8 cellular contexts compared by ENCODE assay signal in genomic region chr1:58781541-58782307, GRCh38. TPM values are rescaled to one million over a fixed set of nuclear protein-coding genes. Genes with fewer than 3 reads are reported as not detected.
DNase-seq lines count a peak whose midpoint lies in the region; ATAC-seq and TF ChIP-seq lines count a peak whose summit lies in the region.

No MANE protein-coding gene starts in this region.

- peak overlapping the region; percentile 80 for H3K27ac Mint-ChIP-seq in activated T-helper 2 cell treated with anti-CD3 and anti-CD28 coated beads, Interferon-gamma antibody, Interleukin-2, Interleukin-4, amounts not matched to agents 10 μg/mL and 5 μg/mL and 100 μg/mL, durations not matched to agents 14 hours and 24 hours and 36 hours
- H3K27ac Mint-ChIP-seq in natural killer cell, result peak overlapping the region; percentile 96 to 99

- TF ChIP-seq CTCF in PC-3 (conservative IDR thresholded peaks at IDR 0.05; ENCODE audit: low read depth, low read length) (0 out of 2 replicates have a peak, but pooled peaks have one; percentile 42), natural killer cell (IDR thresholded peaks at IDR 0.05) (peak; percentile 33), suprapubic skin (IDR thresholded peaks at IDR 0.05) (peak; percentile 38 to 47)

- no TSS peak for BruUV-seq in PC-3 (replicated peaks; lab: Mats Ljungman, UMichigan)

- peaks cover 42% of the 10 kb centered on the region for H3K79me2 ChIP-seq in PC-3 (ENCODE audit: low read length)

- no peak for TF ChIP-seq EP300 in suprapubic skin (IDR thresholded peaks at IDR 0.05)

- H3K27me3 ChIP-seq in PC-3 (ENCODE audit: low read length) (no peaks in the 10 kb centered on the region), suprapubic skin (no peaks in the 10 kb centered on the region)

- peaks cover 27% of the 10 kb centered on the region for H3K36me3 Mint-ChIP-seq in activated T-helper 2 cell treated with anti-CD3 and anti-CD28 coated beads, Interferon-gamma antibody, Interleukin-2, Interleukin-4, amounts not matched to agents 10 μg/mL and 5 μg/mL and 100 μg/mL, durations not matched to agents 14 hours and 24 hours and 36 hours (ENCODE audit: low read depth)
- H3K36me3 Mint-ChIP-seq in natural killer cell, result no peaks in the 10 kb centered on the region

- H3K4me1 Mint-ChIP-seq in activated T-helper 2 cell treated with anti-CD3 and anti-CD28 coated beads, Interferon-gamma antibody, Interleukin-2, Interleukin-4, amounts not matched to agents 10 μg/mL and 5 μg/mL and 100 μg/mL, durations not matched to agents 14 hours and 24 hours and 36 hours (ENCODE audit: low read depth), result peaks cover 20% of the 10 kb centered on the region
- H3K4me1 Mint-ChIP-seq in natural killer cell, result peaks cover 46 to 48% of the 10 kb centered on the region in 2 donors

- H3K27me3 Mint-ChIP-seq in activated T-helper 2 cell treated with anti-CD3 and anti-CD28 coated beads, Interferon-gamma antibody, Interleukin-2, Interleukin-4, amounts not matched to agents 10 μg/mL and 5 μg/mL and 100 μg/mL, durations not matched to agents 14 hours and 24 hours and 36 hours (ENCODE audit: low read depth), result peaks cover 23% of the 10 kb centered on the region
- H3K27me3 Mint-ChIP-seq in natural killer cell (ENCODE audit: low read depth in 2 of 2), result peaks cover 0 to 12% of the 10 kb centered on the region in 2 donors

- H2AFZ ChIP-seq in PC-3 (ENCODE audit: low read length), result no peak overlapping the region

- H3K27ac ChIP-seq in PC-3 (ENCODE audit: low read length) (no peak overlapping the region), suprapubic skin (peak overlapping the region; percentile 99)

- peak in 1 of 2 donors; percentile 26 for TF ChIP-seq POLR2A in suprapubic skin (IDR thresholded peaks at IDR 0.05)

- peak overlapping the region; percentile 91 for H3K4me3 Mint-ChIP-seq in activated T-helper 2 cell treated with anti-CD3 and anti-CD28 coated beads, Interferon-gamma antibody, Interleukin-2, Interleukin-4, amounts not matched to agents 10 μg/mL and 5 μg/mL and 100 μg/mL, durations not matched to agents 14 hours and 24 hours and 36 hours (ENCODE audit: low read depth)
- peak overlapping the region; percentile 92 for H3K4me3 Mint-ChIP-seq in natural killer cell

- POLR2A ChIA-PET in PC-3 (lab: Charles Lee; ENCODE audit: unreplicated experiment), result interaction anchor here (0.7 kb wide), 1 partner anchor 26 kb away, joined by 3 read pairs; no protein-coding TSS in a partner anchor

- ATAC-seq in PC-3, result no peak
- ATAC-seq in natural killer cell, result no peak
- ATAC-seq in GM21723 (IDR thresholded peaks at IDR 0.05; ENCODE audit: unreplicated experiment), result no peak

- H4K20me1 ChIP-seq in PC-3 (ENCODE audit: low read length), result peaks cover 38% of the 10 kb centered on the region

- H3K4me3 ChIP-seq in PC-3 (ENCODE audit: low read length) (peak overlapping the region; percentile 76), suprapubic skin (peak overlapping the region; percentile 88)

- peak overlapping the region; percentile 81 for H3K9ac ChIP-seq in PC-3 (ENCODE audit: low read length)

- peak overlapping the region; percentile 84 for H3K4me2 ChIP-seq in PC-3 (ENCODE audit: low read length)

- peaks cover 27% of the 10 kb centered on the region for H3K4me1 ChIP-seq in PC-3 (ENCODE audit: insufficient read depth, low read length)
- peaks cover 42% of the 10 kb centered on the region for H3K4me1 ChIP-seq in suprapubic skin

- no peaks in the 10 kb centered on the region for H3K9me3 Mint-ChIP-seq in activated T-helper 2 cell treated with anti-CD3 and anti-CD28 coated beads, Interferon-gamma antibody, Interleukin-2, Interleukin-4, amounts not matched to agents 10 μg/mL and 5 μg/mL and 100 μg/mL, durations not matched to agents 14 hours and 24 hours and 36 hours
- H3K9me3 Mint-ChIP-seq in natural killer cell, result peaks cover 0 to 3% of the 10 kb centered on the region in 2 donors

- 1% methylated on average over 40 of the region's 42 CpGs for WGBS in suprapubic skin

- DNase-seq in AG20443 (ENCODE audit: low spot score) (peak; percentile 61), HCEC 1CT (peak; percentile 69), PC-3 (peak; percentile 67), fibroblast of the conjunctiva (ENCODE audit: low read depth) (peak; percentile 66), natural killer cell (peak; percentile 73), suprapubic skin (ENCODE audit: low spot score in 2 of 2) (peak; percentile 84)
- peak; percentile 48 for DNase-seq in activated T-helper 2 cell treated with anti-CD3 and anti-CD28 coated beads, Interferon-gamma antibody, Interleukin-2, Interleukin-4, amounts not matched to agents 10 μg/mL and 5 μg/mL and 100 μg/mL, durations not matched to agents 14 hours and 24 hours and 36 hours (ENCODE audit: low spot score)

- no peaks in the 10 kb centered on the region for H3F3A ChIP-seq in PC-3 (ENCODE audit: low read length, unreplicated experiment)

- CTCF ChIA-PET in PC-3 (lab: Charles Lee), result no interaction called here

- H3K9me3 ChIP-seq in PC-3 (ENCODE audit: low read length) (no peaks in the 10 kb centered on the region), suprapubic skin (no peaks in the 10 kb centered on the region)

- H3K9me2 ChIP-seq in PC-3 (replicated peaks; ENCODE audit: low read length), result no peaks in the 10 kb centered on the region

- intact Hi-C loops in PC-3 (cut with micrococcal nuclease), result loop anchor here (5.0 to 10.0 kb wide), 4 partner anchors 243 to 813 kb away; no protein-coding TSS in a partner anchor
- intact Hi-C loops in activated T-helper 2 cell treated with anti-CD3 and anti-CD28 coated beads, Interferon-gamma antibody, Interleukin-2, Interleukin-4, amounts not matched to agents 10 μg/mL and 5 μg/mL and 100 μg/mL, durations not matched to agents 14 hours and 24 hours and 36 hours (cut with micrococcal nuclease), result loop anchor here (2.0 to 5.0 kb wide), 5 partner anchors 39 to 573 kb away; no protein-coding TSS in a partner anchor
- intact Hi-C loops in natural killer cell (cut with micrococcal nuclease), result loop anchor here (10.0 kb wide), 2 partner anchors 103 to 263 kb away; no protein-coding TSS in a partner anchor

- peaks cover 7% of the 10 kb centered on the region for H3K36me3 ChIP-seq in PC-3 (ENCODE audit: low read depth, low read length)
- H3K36me3 ChIP-seq in suprapubic skin, result peaks cover 7% of the 10 kb centered on the region

RNA-seq across cellular contexts. Expression of gene JUN, which starts 2.1 kb away (rescaled TPM):
- total RNA-seq in PC-3 (2014; rRNA removed) (73.6 and 95.1 TPM in 2 replicates), natural killer cell (1,000 to 10,000 TPM; 1,209 to 1,942 (median 1,808) TPM), suprapubic skin (100 to 1,000 TPM; 137 to 458 (median 151) TPM)
- total RNA-seq in activated T-helper 2 cell treated with anti-CD3 and anti-CD28 coated beads, Interferon-gamma antibody, Interleukin-2, Interleukin-4, amounts not matched to agents 10 μg/mL and 5 μg/mL and 100 μg/mL, durations not matched to agents 14 hours and 24 hours and 36 hours, result 29.5 and 30.2 TPM in 2 replicates
